12 cellular contexts compared by ENCODE assay signal in the genomic region with DNA sequence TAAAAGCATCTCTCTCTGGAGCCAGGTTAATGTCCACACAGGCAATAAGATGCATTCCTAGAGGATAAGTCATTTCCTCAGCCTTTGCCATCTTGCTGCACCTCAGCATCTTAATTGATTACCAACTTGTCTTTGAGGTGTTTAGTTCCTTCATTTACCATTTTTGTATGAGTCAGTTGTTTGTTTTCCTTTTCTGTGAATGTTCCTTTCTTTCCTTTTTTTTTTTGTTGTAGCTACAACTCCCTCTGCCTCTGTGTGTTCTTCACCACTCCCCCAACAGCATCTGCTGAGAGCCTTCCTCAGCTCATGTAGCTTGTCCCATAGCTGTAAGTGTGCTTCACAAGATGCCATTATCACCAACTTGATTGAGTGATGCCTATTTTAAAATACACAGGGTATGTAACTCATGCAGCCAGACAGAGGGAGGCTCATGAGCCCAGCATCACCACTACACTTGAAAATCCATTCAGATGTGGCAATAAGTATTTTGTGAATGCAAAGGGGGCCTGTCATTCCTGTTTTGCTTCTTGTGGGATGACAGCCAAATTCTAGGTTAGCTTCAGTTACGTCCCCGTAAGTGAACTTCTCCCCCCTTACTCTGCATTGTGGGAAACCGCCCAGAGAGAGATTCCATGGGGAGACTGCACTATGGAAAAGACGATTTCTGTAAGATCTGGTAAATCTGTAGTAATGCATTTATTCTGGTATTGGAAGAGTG.
A peak's percentile ranks its signal among the peaks of the same experiment; 100 is the strongest.
DNase-seq lines count a peak whose midpoint lies in the region; ATAC-seq, FAIRE-seq and TF ChIP-seq lines count a peak whose summit lies in the region.
"Had no signal": no experiment of that assay in that cellular context is flagged by ENCODE, and none has a peak within 500 bp of the region (broad histone marks: within the 10 kb centered on the region; RNA-seq: fewer than 3 reads in every experiment).

No MANE protein-coding gene starts in this region.

- H3K27me3 Mint-ChIP-seq in effector memory CD8-positive, alpha-beta T cell: peaks cover 8 to 9% of the 10 kb centered on the region in 2 donors

- no peak overlapping the region for H2AFZ ChIP-seq in osteoblast (ENCODE audit: low read length)

- H3K4me3 ChIP-seq in osteoblast (ENCODE audit: insufficient read depth, low read length): no peak overlapping the region
- H3K4me3 ChIP-seq: suprapubic skin had no signal

- no peaks in the 10 kb centered on the region for H3K36me3 Mint-ChIP-seq in effector memory CD8-positive, alpha-beta T cell (ENCODE audit: insufficient read depth)

- peak; percentile 21 for FAIRE-seq in endometrium (lab: Jason Lieb, UNC)

- no peaks in the 10 kb centered on the region for H3K9me3 ChIP-seq in osteoblast (ENCODE audit: low read depth, low read length)
- H3K9me3 ChIP-seq: esophagus muscularis mucosa, suprapubic skin had no signal

- no peak for TF ChIP-seq CTCF in osteoblast (IDR thresholded peaks at IDR 0.05; ENCODE audit: extremely low read depth, low read depth, low read length)

- peaks cover 0 to 1% of the 10 kb centered on the region in 2 donors for H3K4me1 Mint-ChIP-seq in effector memory CD8-positive, alpha-beta T cell (ENCODE audit: low read depth in 2 of 2)

- peak overlapping the region; percentile 80 for H3K4me2 ChIP-seq in osteoblast (ENCODE audit: insufficient read depth, low read length)

- H3K79me2 ChIP-seq in osteoblast (ENCODE audit: insufficient read depth, low read length): no peaks in the 10 kb centered on the region

- no peak overlapping the region for H3K4me3 Mint-ChIP-seq in effector memory CD8-positive, alpha-beta T cell

- no peaks in the 10 kb centered on the region for H3K9me3 Mint-ChIP-seq in effector memory CD8-positive, alpha-beta T cell

- H3K27ac Mint-ChIP-seq in effector memory CD8-positive, alpha-beta T cell: no peak overlapping the region

- no peaks in the 10 kb centered on the region for H4K20me1 ChIP-seq in osteoblast (ENCODE audit: insufficient read depth, low read length)

- H3K27me3 ChIP-seq in osteoblast (ENCODE audit: insufficient read depth, low read length): no peaks in the 10 kb centered on the region
- H3K27me3 ChIP-seq: esophagus muscularis mucosa, suprapubic skin had no signal

- peak overlapping the region; percentile 73 for H3K27ac ChIP-seq in osteoblast (ENCODE audit: low read depth, low read length)
- H3K27ac ChIP-seq: esophagus muscularis mucosa, suprapubic skin had no signal

- H3K4me1 ChIP-seq in osteoblast (ENCODE audit: insufficient read depth, low read length): peaks cover 34% of the 10 kb centered on the region
- H3K4me1 ChIP-seq: suprapubic skin had no signal

- H3K36me3 ChIP-seq in osteoblast (ENCODE audit: insufficient read depth, low read length): no peaks in the 10 kb centered on the region
- H3K36me3 ChIP-seq: esophagus muscularis mucosa, suprapubic skin had no signal

- no peak for ATAC-seq in HG02610 (IDR thresholded peaks at IDR 0.05; ENCODE audit: unreplicated experiment)
- no peak for ATAC-seq in effector memory CD8-positive, alpha-beta T cell (replicated peaks)

- DNase-seq in ELR (ENCODE audit: low read depth) (peak; percentile 54), NCI-H226 (peak; percentile 30), osteoblast (ENCODE audit: insufficient read length, low spot score, missing footprints) (no peak)
- DNase-seq in effector memory CD8-positive, alpha-beta T cell: no peak
- no peak for DNase-seq in stimulated activated CD4-positive, alpha-beta T cell treated with anti-CD3 and anti-CD28 coated beads, Interleukin-2, amount 100 ng/mL, for 24 hours
- DNase-seq: activated CD4-positive, alpha-beta T cell treated with anti-CD3 and anti-CD28 coated beads for 1 hour; NCI-H1417 treated with DMSO at 0.1 percent for 48 hours; NCI-H69 had no signal

Comparison
In these comparisons a context has a peak if more than half of its experiments do, and no peak if none do; other contexts are left out.
1. DNase-seq: peak in ELR (single experiment) and NCI-H226 (single experiment); none in osteoblast (single experiment), effector memory CD8-positive, alpha-beta T cell (0 of 3) and stimulated activated CD4-positive, alpha-beta T cell treated with anti-CD3 and anti-CD28 coated beads, Interleukin-2, amount 100 ng/mL, for 24 hours (0 of 2).